23 cellular contexts compared by ENCODE assay signal in the genomic region with DNA sequence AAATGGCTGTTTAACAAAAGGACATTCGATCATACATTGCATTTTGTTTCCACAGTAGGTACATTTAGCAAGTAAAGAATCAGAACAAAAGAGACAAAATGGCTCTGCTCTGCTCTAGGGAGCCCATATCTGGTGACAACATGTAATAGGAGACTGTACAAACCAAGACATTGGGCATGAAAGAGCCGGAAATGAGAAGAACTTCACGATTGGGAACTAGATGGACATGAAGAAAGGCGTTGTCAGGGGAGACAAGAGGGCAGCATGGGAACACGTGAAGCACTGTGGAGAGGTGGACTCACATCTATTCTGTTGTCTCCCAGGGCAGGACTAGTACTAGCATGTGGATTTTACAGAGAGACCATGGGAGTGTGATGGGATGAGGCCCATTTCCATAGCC.
"Had no signal": no experiment of that assay in that cellular context is flagged by ENCODE, and none has a peak within 500 bp of the region (broad histone marks: within the 10 kb centered on the region; RNA-seq: fewer than 3 reads in every experiment).

No MANE protein-coding gene starts in this region.

- DNase-seq: activated CD4-positive, alpha-beta memory T cell treated with anti-CD3 and anti-CD28 coated beads for 36 hours; activated CD4-positive, alpha-beta T cell treated with anti-CD3 and anti-CD28 coated beads, Interleukin-2, amount 10 ng/mL, durations not matched to agents 7 days and 5 days; activated CD4-positive, CD25-positive, alpha-beta regulatory T cell; activated CD8-positive, alpha-beta memory T cell treated with anti-CD3 and anti-CD28 coated beads, Interleukin-2, amount 50 U/mL, for 4 hours; activated gamma-delta T cell treated with Interleukin-2 at 50 U/mL for 16 hours; activated naive CD4-positive, alpha-beta T cell treated with anti-CD3 and anti-CD28 coated beads, Interleukin-2, amount 10 ng/mL, durations not matched to agents 7 days and 5 days; activated naive CD8-positive, alpha-beta T cell treated with anti-CD3 and anti-CD28 coated beads, Interleukin-2, amount 10 ng/mL, durations not matched to agents 7 days and 5 days; activated T-cell treated with anti-CD3 and anti-CD28 coated beads, Interleukin-2, amount 50 U/mL, for 72 hours; adrenal gland; anterior cingulate cortex; caudate nucleus; MG63; MV-4-11; NCI-H1105 treated with DMSO at 0.1 percent for 48 hours; NCI-H1694; NCI-H2029; NCI-H526 treated with DMSO at 0.1 percent for 48 hours; Peyer's patch; Right ventricle myocardium superior; SJCRH30; SK-N-SH; T-helper 1 cell had no signal

- H3K4me3 Mint-ChIP-seq: activated CD4-positive, alpha-beta memory T cell treated with anti-CD3 and anti-CD28 coated beads for 36 hours; activated CD4-positive, alpha-beta T cell treated with anti-CD3 and anti-CD28 coated beads, Interleukin-2, amount 10 ng/mL, durations not matched to agents 7 days and 5 days; activated naive CD4-positive, alpha-beta T cell treated with anti-CD3 and anti-CD28 coated beads, Interleukin-2, amount 10 ng/mL, durations not matched to agents 7 days and 5 days; activated naive CD8-positive, alpha-beta T cell treated with anti-CD3 and anti-CD28 coated beads, Interleukin-2, amount 10 ng/mL, durations not matched to agents 7 days and 5 days; activated T-cell treated with anti-CD3 and anti-CD28 coated beads, Interleukin-2, amount 50 U/mL, for 72 hours had no signal

- H3K9me3 Mint-ChIP-seq: activated CD4-positive, alpha-beta memory T cell treated with anti-CD3 and anti-CD28 coated beads for 36 hours; activated CD4-positive, alpha-beta T cell treated with anti-CD3 and anti-CD28 coated beads, Interleukin-2, amount 10 ng/mL, durations not matched to agents 7 days and 5 days; activated naive CD4-positive, alpha-beta T cell treated with anti-CD3 and anti-CD28 coated beads, Interleukin-2, amount 10 ng/mL, durations not matched to agents 7 days and 5 days; activated naive CD8-positive, alpha-beta T cell treated with anti-CD3 and anti-CD28 coated beads, Interleukin-2, amount 10 ng/mL, durations not matched to agents 7 days and 5 days; activated T-cell treated with anti-CD3 and anti-CD28 coated beads, Interleukin-2, amount 50 U/mL, for 72 hours; activated T-helper 2 cell treated with anti-CD3 and anti-CD28 coated beads, Interferon-gamma antibody, Interleukin-2, Interleukin-4, amounts not matched to agents 10 μg/mL and 5 μg/mL and 100 μg/mL, durations not matched to agents 14 hours and 24 hours and 36 hours had no signal

- H3K4me1 Mint-ChIP-seq: activated CD4-positive, alpha-beta T cell treated with anti-CD3 and anti-CD28 coated beads, Interleukin-2, amount 10 ng/mL, durations not matched to agents 7 days and 5 days; activated naive CD4-positive, alpha-beta T cell treated with anti-CD3 and anti-CD28 coated beads, Interleukin-2, amount 10 ng/mL, durations not matched to agents 7 days and 5 days; activated naive CD8-positive, alpha-beta T cell treated with anti-CD3 and anti-CD28 coated beads, Interleukin-2, amount 10 ng/mL, durations not matched to agents 7 days and 5 days had no signal

- ATAC-seq: activated T-cell treated with anti-CD3 and anti-CD28 coated beads, Interleukin-2, amount 50 U/mL, for 72 hours had no signal

- H3K27ac Mint-ChIP-seq: activated CD4-positive, alpha-beta memory T cell treated with anti-CD3 and anti-CD28 coated beads for 36 hours; activated CD4-positive, alpha-beta T cell treated with anti-CD3 and anti-CD28 coated beads, Interleukin-2, amount 10 ng/mL, durations not matched to agents 7 days and 5 days; activated naive CD4-positive, alpha-beta T cell treated with anti-CD3 and anti-CD28 coated beads, Interleukin-2, amount 10 ng/mL, durations not matched to agents 7 days and 5 days; activated naive CD8-positive, alpha-beta T cell treated with anti-CD3 and anti-CD28 coated beads, Interleukin-2, amount 10 ng/mL, durations not matched to agents 7 days and 5 days; activated T-cell treated with anti-CD3 and anti-CD28 coated beads, Interleukin-2, amount 50 U/mL, for 72 hours; activated T-helper 2 cell treated with anti-CD3 and anti-CD28 coated beads, Interferon-gamma antibody, Interleukin-2, Interleukin-4, amounts not matched to agents 10 μg/mL and 5 μg/mL and 100 μg/mL, durations not matched to agents 14 hours and 24 hours and 36 hours had no signal

- H3K36me3 Mint-ChIP-seq: activated CD4-positive, alpha-beta memory T cell treated with anti-CD3 and anti-CD28 coated beads for 36 hours; activated naive CD4-positive, alpha-beta T cell treated with anti-CD3 and anti-CD28 coated beads, Interleukin-2, amount 10 ng/mL, durations not matched to agents 7 days and 5 days; activated naive CD8-positive, alpha-beta T cell treated with anti-CD3 and anti-CD28 coated beads, Interleukin-2, amount 10 ng/mL, durations not matched to agents 7 days and 5 days had no signal
